1 cellular context compared by ENCODE assay signal in the genomic region with DNA sequence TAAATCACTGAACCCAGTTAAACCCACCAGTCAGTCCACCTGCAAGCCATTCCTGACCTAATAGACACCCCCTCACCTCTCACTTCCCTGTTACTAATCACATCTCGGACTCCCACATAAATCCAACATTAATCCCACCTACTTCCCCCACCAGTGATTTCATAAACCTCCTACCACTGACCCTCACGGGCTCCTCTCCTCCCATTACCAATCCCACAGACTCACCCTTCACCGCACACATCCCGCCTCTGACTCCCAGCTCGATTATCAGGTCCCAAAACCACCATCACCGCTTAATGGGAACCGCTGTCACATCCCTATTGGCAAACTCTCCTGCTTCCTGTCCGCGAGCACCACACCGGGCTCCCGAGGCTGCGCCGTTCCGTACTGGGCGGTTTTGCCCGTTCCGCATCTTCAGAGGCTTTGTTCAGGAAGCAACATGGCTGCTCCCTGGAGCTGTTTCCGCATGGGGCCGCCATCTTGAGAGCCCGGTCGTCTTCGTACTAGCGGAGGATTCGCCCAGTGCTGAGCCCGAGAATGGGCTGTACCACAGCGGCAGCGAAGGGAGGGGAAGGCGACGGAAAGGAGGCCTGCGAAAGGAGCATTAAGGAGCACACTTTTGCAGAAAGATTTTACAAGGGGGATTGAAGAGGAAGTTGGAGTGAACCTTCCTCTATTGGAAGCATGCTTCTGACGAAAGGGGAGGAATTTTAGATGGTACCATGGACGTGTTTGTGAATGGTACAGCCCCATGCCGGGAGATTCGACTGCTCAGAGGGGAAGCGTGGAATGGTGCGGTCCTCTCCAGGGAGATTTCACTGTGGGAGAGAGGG.
TF ChIP-seq lines count a peak whose summit lies in the region.

A gene (minus strand): TSS at position 502 of the 833 bp plus-strand sequence. CDS start 1,825 bp downstream, outside the sequence.

TF ChIP-seq in HEK293, 187 proteins besides CTCF, POLR2A, EP300 and RAD21 (continued from another document and continues in another):
- TF ChIP-seq, protein P1, sequence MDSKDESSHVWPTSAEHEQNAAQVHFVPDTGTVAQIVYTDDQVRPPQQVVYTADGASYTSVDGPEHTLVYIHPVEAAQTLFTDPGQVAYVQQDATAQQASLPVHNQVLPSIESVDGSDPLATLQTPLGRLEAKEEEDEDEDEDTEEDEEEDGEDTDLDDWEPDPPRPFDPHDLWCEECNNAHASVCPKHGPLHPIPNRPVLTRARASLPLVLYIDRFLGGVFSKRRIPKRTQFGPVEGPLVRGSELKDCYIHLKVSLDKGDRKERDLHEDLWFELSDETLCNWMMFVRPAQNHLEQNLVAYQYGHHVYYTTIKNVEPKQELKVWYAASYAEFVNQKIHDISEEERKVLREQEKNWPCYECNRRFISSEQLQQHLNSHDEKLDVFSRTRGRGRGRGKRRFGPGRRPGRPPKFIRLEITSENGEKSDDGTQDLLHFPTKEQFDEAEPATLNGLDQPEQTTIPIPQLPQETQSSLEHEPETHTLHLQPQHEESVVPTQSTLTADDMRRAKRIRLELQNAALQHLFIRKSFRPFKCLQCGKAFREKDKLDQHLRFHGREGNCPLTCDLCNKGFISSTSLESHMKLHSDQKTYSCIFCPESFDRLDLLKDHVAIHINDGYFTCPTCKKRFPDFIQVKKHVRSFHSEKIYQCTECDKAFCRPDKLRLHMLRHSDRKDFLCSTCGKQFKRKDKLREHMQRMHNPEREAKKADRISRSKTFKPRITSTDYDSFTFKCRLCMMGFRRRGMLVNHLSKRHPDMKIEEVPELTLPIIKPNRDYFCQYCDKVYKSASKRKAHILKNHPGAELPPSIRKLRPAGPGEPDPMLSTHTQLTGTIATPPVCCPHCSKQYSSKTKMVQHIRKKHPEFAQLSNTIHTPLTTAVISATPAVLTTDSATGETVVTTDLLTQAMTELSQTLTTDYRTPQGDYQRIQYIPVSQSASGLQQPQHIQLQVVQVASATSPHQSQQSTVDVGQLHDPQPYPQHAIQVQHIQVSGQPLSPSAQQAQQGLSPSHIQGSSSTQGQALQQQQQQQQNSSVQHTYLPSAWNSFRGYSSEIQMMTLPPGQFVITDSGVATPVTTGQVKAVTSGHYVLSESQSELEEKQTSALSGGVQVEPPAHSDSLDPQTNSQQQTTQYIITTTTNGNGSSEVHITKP (tag by site-specific recombination; IDR thresholded peaks at IDR 0.05), result peak; percentile 100
- TF ChIP-seq ZFP37 (tag by site-specific recombination; IDR thresholded peaks at IDR 0.05) (no peak; the same call in 1 of the 2 replicates), ZFP69B (tag by site-specific recombination; IDR thresholded peaks at IDR 0.05) (peak; percentile 16; the same call in 1 of the 2 replicates), GLIS2 (tag by site-specific recombination; IDR thresholded peaks at IDR 0.05) (no peak), KLF8 (tag by site-specific recombination; IDR thresholded peaks at IDR 0.05) (peak; percentile 37), YY1 (tag by site-specific recombination; IDR thresholded peaks at IDR 0.05) (peak; percentile 95), ZNF16 (tag by site-specific recombination; IDR thresholded peaks at IDR 0.05; ENCODE audit: low read depth) (no peak), ZNF19 (tag by site-specific recombination; IDR thresholded peaks at IDR 0.05; ENCODE audit: low read depth) (no peak), ZNF433 (tag by site-specific recombination; IDR thresholded peaks at IDR 0.05; ENCODE audit: low read depth) (no peak), ZNF600 (tag by site-specific recombination; IDR thresholded peaks at IDR 0.05) (peak; percentile 94), ZNF629 (tag by site-specific recombination; IDR thresholded peaks at IDR 0.05) (no peak; the same call in none of the 2 replicates), ZNF175 (tag by site-specific recombination; IDR thresholded peaks at IDR 0.05) (no peak), ZNF654 (tag by site-specific recombination; IDR thresholded peaks at IDR 0.05; ENCODE audit: low read depth) (no peak), ZNF169 (tag by site-specific recombination; IDR thresholded peaks at IDR 0.05) (no peak), ZNF184 (tag by site-specific recombination; IDR thresholded peaks at IDR 0.05) (no peak), ZNF560 (tag by site-specific recombination; IDR thresholded peaks at IDR 0.05; ENCODE audit: borderline replicate concordance) (no peak), SP3 (tag by site-specific recombination; IDR thresholded peaks at IDR 0.05) (peak; percentile 48), ZNF121 (tag by site-specific recombination; IDR thresholded peaks at IDR 0.05) (no peak), EGR2 (tag by site-specific recombination; IDR thresholded peaks at IDR 0.05; ENCODE audit: low read depth) (peak; percentile 95), ZNF501 (tag by site-specific recombination; IDR thresholded peaks at IDR 0.05) (no peak; the same call in 1 of the 2 replicates), ZSCAN30 (tag by site-specific recombination; IDR thresholded peaks at IDR 0.05) (no peak), ZNF514 (tag by site-specific recombination; IDR thresholded peaks at IDR 0.05) (0 out of 2 replicates have a peak, but pooled peaks have one; percentile 1), ZBTB20 (tag by site-specific recombination; IDR thresholded peaks at IDR 0.05) (peak; percentile 77), ZNF558 (tag by site-specific recombination; IDR thresholded peaks at IDR 0.05) (peak; percentile 11; the same call in 1 of the 2 replicates), ZNF426 (tag by site-specific recombination; IDR thresholded peaks at IDR 0.05) (no peak), ZNF37A (tag by site-specific recombination; IDR thresholded peaks at IDR 0.05) (no peak), ZNF24 (tag by site-specific recombination; IDR thresholded peaks at IDR 0.05) (no peak), ZNF561 (tag by site-specific recombination; IDR thresholded peaks at IDR 0.05; ENCODE audit: borderline replicate concordance) (no peak), YY2 (tag by site-specific recombination; IDR thresholded peaks at IDR 0.05) (peak; percentile 97), ZIC2 (tag by site-specific recombination; IDR thresholded peaks at IDR 0.05) (peak; percentile 39), ZNF830 (tag by site-specific recombination; IDR thresholded peaks at IDR 0.05; ENCODE audit: low read depth) (no peak), GFI1B (tag by site-specific recombination; IDR thresholded peaks at IDR 0.05) (no peak), REPIN1 (tag by site-specific recombination; IDR thresholded peaks at IDR 0.05; ENCODE audit: low read depth) (peak; percentile 68; the same call in 1 of the 2 replicates), ZNF266 (tag by site-specific recombination; IDR thresholded peaks at IDR 0.05; ENCODE audit: low read depth) (no peak), ZNF658 (tag by site-specific recombination; IDR thresholded peaks at IDR 0.05) (no peak), ZBTB8A (tag by site-specific recombination; IDR thresholded peaks at IDR 0.05) (peak; percentile 77), ZNF707 (tag by site-specific recombination; IDR thresholded peaks at IDR 0.05) (no peak), FEZF1 (tag by site-specific recombination; IDR thresholded peaks at IDR 0.05) (no peak)
- TF ChIP-seq, protein P2, sequence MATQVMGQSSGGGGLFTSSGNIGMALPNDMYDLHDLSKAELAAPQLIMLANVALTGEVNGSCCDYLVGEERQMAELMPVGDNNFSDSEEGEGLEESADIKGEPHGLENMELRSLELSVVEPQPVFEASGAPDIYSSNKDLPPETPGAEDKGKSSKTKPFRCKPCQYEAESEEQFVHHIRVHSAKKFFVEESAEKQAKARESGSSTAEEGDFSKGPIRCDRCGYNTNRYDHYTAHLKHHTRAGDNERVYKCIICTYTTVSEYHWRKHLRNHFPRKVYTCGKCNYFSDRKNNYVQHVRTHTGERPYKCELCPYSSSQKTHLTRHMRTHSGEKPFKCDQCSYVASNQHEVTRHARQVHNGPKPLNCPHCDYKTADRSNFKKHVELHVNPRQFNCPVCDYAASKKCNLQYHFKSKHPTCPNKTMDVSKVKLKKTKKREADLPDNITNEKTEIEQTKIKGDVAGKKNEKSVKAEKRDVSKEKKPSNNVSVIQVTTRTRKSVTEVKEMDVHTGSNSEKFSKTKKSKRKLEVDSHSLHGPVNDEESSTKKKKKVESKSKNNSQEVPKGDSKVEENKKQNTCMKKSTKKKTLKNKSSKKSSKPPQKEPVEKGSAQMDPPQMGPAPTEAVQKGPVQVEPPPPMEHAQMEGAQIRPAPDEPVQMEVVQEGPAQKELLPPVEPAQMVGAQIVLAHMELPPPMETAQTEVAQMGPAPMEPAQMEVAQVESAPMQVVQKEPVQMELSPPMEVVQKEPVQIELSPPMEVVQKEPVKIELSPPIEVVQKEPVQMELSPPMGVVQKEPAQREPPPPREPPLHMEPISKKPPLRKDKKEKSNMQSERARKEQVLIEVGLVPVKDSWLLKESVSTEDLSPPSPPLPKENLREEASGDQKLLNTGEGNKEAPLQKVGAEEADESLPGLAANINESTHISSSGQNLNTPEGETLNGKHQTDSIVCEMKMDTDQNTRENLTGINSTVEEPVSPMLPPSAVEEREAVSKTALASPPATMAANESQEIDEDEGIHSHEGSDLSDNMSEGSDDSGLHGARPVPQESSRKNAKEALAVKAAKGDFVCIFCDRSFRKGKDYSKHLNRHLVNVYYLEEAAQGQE (tag by site-specific recombination; IDR thresholded peaks at IDR 0.05), result peak; percentile 43; the same call in 1 of the 2 replicates
- TF ChIP-seq, protein P3, sequence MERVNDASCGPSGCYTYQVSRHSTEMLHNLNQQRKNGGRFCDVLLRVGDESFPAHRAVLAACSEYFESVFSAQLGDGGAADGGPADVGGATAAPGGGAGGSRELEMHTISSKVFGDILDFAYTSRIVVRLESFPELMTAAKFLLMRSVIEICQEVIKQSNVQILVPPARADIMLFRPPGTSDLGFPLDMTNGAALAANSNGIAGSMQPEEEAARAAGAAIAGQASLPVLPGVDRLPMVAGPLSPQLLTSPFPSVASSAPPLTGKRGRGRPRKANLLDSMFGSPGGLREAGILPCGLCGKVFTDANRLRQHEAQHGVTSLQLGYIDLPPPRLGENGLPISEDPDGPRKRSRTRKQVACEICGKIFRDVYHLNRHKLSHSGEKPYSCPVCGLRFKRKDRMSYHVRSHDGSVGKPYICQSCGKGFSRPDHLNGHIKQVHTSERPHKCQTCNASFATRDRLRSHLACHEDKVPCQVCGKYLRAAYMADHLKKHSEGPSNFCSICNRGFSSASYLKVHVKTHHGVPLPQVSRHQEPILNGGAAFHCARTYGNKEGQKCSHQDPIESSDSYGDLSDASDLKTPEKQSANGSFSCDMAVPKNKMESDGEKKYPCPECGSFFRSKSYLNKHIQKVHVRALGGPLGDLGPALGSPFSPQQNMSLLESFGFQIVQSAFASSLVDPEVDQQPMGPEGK (tag by site-specific recombination; IDR thresholded peaks at IDR 0.05), result no peak; the same call in none of the 2 replicates
- TF ChIP-seq, protein P4, sequence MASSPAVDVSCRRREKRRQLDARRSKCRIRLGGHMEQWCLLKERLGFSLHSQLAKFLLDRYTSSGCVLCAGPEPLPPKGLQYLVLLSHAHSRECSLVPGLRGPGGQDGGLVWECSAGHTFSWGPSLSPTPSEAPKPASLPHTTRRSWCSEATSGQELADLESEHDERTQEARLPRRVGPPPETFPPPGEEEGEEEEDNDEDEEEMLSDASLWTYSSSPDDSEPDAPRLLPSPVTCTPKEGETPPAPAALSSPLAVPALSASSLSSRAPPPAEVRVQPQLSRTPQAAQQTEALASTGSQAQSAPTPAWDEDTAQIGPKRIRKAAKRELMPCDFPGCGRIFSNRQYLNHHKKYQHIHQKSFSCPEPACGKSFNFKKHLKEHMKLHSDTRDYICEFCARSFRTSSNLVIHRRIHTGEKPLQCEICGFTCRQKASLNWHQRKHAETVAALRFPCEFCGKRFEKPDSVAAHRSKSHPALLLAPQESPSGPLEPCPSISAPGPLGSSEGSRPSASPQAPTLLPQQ (tag by site-specific recombination; IDR thresholded peaks at IDR 0.05), result peak; percentile 72; the same call in 1 of the 2 replicates
- TF ChIP-seq, protein P5, sequence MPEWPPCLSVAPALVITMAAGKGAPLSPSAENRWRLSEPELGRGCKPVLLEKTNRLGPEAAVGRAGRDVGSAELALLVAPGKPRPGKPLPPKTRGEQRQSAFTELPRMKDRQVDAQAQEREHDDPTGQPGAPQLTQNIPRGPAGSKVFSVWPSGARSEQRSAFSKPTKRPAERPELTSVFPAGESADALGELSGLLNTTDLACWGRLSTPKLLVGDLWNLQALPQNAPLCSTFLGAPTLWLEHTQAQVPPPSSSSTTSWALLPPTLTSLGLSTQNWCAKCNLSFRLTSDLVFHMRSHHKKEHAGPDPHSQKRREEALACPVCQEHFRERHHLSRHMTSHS (tag by site-specific recombination; IDR thresholded peaks at IDR 0.05), result no peak
- TF ChIP-seq, protein P6, sequence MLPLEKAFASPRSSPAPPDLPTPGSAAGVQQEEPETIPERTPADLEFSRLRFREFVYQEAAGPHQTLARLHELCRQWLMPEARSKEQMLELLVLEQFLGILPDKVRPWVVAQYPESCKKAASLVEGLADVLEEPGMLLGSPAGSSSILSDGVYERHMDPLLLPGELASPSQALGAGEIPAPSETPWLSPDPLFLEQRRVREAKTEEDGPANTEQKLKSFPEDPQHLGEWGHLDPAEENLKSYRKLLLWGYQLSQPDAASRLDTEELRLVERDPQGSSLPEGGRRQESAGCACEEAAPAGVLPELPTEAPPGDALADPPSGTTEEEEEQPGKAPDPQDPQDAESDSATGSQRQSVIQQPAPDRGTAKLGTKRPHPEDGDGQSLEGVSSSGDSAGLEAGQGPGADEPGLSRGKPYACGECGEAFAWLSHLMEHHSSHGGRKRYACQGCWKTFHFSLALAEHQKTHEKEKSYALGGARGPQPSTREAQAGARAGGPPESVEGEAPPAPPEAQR (tag by site-specific recombination; IDR thresholded peaks at IDR 0.05), result peak; percentile 39; the same call in 1 of the 2 replicates
- TF ChIP-seq, protein P7, sequence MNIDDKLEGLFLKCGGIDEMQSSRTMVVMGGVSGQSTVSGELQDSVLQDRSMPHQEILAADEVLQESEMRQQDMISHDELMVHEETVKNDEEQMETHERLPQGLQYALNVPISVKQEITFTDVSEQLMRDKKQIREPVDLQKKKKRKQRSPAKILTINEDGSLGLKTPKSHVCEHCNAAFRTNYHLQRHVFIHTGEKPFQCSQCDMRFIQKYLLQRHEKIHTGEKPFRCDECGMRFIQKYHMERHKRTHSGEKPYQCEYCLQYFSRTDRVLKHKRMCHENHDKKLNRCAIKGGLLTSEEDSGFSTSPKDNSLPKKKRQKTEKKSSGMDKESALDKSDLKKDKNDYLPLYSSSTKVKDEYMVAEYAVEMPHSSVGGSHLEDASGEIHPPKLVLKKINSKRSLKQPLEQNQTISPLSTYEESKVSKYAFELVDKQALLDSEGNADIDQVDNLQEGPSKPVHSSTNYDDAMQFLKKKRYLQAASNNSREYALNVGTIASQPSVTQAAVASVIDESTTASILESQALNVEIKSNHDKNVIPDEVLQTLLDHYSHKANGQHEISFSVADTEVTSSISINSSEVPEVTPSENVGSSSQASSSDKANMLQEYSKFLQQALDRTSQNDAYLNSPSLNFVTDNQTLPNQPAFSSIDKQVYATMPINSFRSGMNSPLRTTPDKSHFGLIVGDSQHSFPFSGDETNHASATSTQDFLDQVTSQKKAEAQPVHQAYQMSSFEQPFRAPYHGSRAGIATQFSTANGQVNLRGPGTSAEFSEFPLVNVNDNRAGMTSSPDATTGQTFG (tag by site-specific recombination; IDR thresholded peaks at IDR 0.05; ENCODE audit: borderline replicate concordance), result no peak
